ENCODE assay signal across 1 cellular context in genomic region chr17:4901648-4902344, GRCh38.
TF ChIP-seq lines count a peak whose summit lies in the region.

No MANE protein-coding gene starts in this region.

TF ChIP-seq in IMR-90, 13 proteins besides CTCF, POLR2A, EP300 and RAD21 (continued from another document):
- TF ChIP-seq USF2 (IDR thresholded peaks at IDR 0.05; ENCODE audit: low read depth, low read length): no peak
- TF ChIP-seq MXI1 (IDR thresholded peaks at IDR 0.05; ENCODE audit: borderline replicate concordance, low read depth, low read length): no peak
- no peak for TF ChIP-seq RFX5 (IDR thresholded peaks at IDR 0.05; ENCODE audit: low read depth, low read length)
- TF ChIP-seq CHD1 (IDR thresholded peaks at IDR 0.05; ENCODE audit: low read depth, low read length): no peak
- TF ChIP-seq SMC3 (IDR thresholded peaks at IDR 0.05; ENCODE audit: low read depth, low read length): no peak
- no peak for TF ChIP-seq FOS (IDR thresholded peaks at IDR 0.05; ENCODE audit: low read depth, low read length)
- TF ChIP-seq MAFK (IDR thresholded peaks at IDR 0.05; ENCODE audit: low read depth, low read length): no peak
- no peak for TF ChIP-seq ELK1 (IDR thresholded peaks at IDR 0.05; ENCODE audit: borderline replicate concordance, low read depth, low read length)
- TF ChIP-seq CEBPB (IDR thresholded peaks at IDR 0.05; ENCODE audit: low read depth, low read length): no peak
